Comparison of ENCODE assay signal across 24 cellular contexts in genomic region chr7:14950013-14950412, GRCh38. TPM values are rescaled to one million over a fixed set of nuclear protein-coding genes. Genes with fewer than 3 reads are reported as not detected.
A peak's percentile ranks its signal among the peaks of the same experiment; 100 is the strongest.
DNase-seq lines count a peak whose midpoint lies in the region; ATAC-seq, FAIRE-seq and TF ChIP-seq lines count a peak whose summit lies in the region.
"Had no signal": no experiment of that assay in that cellular context is flagged by ENCODE, and none has a peak within 500 bp of the region (broad histone marks: within the 10 kb centered on the region; RNA-seq: fewer than 3 reads in every experiment).

No MANE protein-coding gene starts in this region.

- H3K4me1 ChIP-seq in left lung: no peaks in the 10 kb centered on the region
- H3K4me1 ChIP-seq: Caco-2 had no signal

- H3K36me3 ChIP-seq in bronchial epithelial cell (ENCODE audit: control insufficient read depth, insufficient read depth, low read length) (no peaks in the 10 kb centered on the region), left lung (no peaks in the 10 kb centered on the region)

- ATAC-seq in left lung: no peak
- ATAC-seq: T-cell had no signal

- H3K4me3 ChIP-seq in bronchial epithelial cell (ENCODE audit: low read depth, low read length) (no peak overlapping the region), left lung (no peak overlapping the region)
- H3K4me3 ChIP-seq: PC-9 had no signal

- no peak overlapping the region for H3K27ac ChIP-seq in left lung
- H3K27ac ChIP-seq: PC-9 had no signal

- TF ChIP-seq CTCF in bronchial epithelial cell (IDR thresholded peaks at IDR 0.05; ENCODE audit: insufficient read depth, low read length, severe bottlenecking): no peak
- TF ChIP-seq CTCF in left lung (IDR thresholded peaks at IDR 0.05): no peak

- no peaks in the 10 kb centered on the region for H3K9me3 ChIP-seq in left lung
- H3K9me3 ChIP-seq: Caco-2 had no signal

- FAIRE-seq in bronchial epithelial cell (lab: Jason Lieb, UNC): no peak
- FAIRE-seq: GM18507, H1 had no signal

- H3K27me3 ChIP-seq in bronchial epithelial cell (ENCODE audit: control insufficient read depth, insufficient read depth, low read length) (no peaks in the 10 kb centered on the region), left lung (no peaks in the 10 kb centered on the region)

- intact Hi-C loops in left lung (cut with DNase I): no loop called here

- DNase-seq in A172 (ENCODE audit: low spot score): peak; percentile 79
- peak; percentile 18 for DNase-seq in EL
- peak; percentile 60 for DNase-seq in HT1080 (ENCODE audit: low read depth)
- peak; percentile 61 for DNase-seq in bronchial epithelial cell (ENCODE audit: low read depth)
- no peak for DNase-seq in germinal center (ENCODE audit: low spot score)
- DNase-seq in NCI-H446 (lab: John Stamatoyannopoulos, UW): no peak
- no peak for DNase-seq in left lung
- no peak for DNase-seq in NOMO-1 (lab: John Stamatoyannopoulos, UW; ENCODE audit: unreplicated experiment in 2 of 2)
- DNase-seq: Caco-2; CD4-positive, alpha-beta T cell; DND-41; GDM1; Kasumi-1; MM.1S; NCI-H1048; NCI-H1417 treated with DMSO at 0.1 percent for 48 hours; NCI-H2029; NCI-H2227 treated with DMSO at 0.1 percent for 48 hours; NCI-H524; PC-9; SIG-M5; T-cell had no signal

RNA-seq across cellular contexts. Expression of gene DGKB, which starts 47.5 kb away (rescaled TPM):
- total RNA-seq in A172 (2014; rRNA removed; shearing (Covaris generic)): 0.07 and 0.29 TPM in 2 replicates
- total RNA-seq in HT1080 (2014; rRNA removed; shearing (Covaris generic)): not detected in 2 replicates
- 0.01 and 0.42 TPM in 2 replicates for polyA plus RNA-seq in HT1080 (2015; cell fraction: cytosol; rRNA removed)
- polyA plus RNA-seq in HT1080 (2015; cell fraction: nucleus; rRNA removed): not detected in 2 replicates
- not detected in 2 replicates for total RNA-seq in bronchial epithelial cell
- total RNA-seq in left lung: under 1 TPM in 1 of 2 donors, not detected in 1; 0.31 TPM
- total RNA-seq: CD4-positive, alpha-beta T cell; T-cell had no signal

Comparison
In these comparisons a context has a peak if more than half of its experiments do, and no peak if none do; other contexts are left out.
1. DNase-seq: peak in A172 (single experiment), EL (single experiment), HT1080 (single experiment) and bronchial epithelial cell (single experiment); none in germinal center (single experiment), NCI-H446 (0 of 2), left lung (0 of 2) and NOMO-1 (0 of 2).